In the genomic region with DNA sequence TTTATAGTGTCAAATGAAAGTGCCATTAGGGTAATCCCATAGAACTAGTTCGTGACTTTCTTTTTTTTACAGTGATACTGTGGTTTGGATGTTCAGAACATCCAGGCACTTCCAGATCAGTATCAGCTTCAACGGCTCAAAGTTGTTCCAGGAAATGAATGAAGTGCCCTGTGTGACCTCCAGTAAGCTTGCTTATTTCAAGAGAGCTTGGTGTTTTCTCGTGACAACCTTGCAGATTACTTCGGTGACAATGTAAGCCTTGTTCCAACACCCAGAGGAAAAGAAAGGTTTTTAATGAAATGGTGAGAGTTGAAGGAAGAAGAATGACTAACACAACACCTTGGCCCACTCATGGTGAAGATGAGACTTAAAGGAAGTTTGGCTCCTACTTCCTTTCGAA, we compare ENCODE assay signal across 29 cellular contexts. TPM values are rescaled to one million over a fixed set of nuclear protein-coding genes. Genes with fewer than 3 reads are reported as not detected.
"Had no signal": no experiment of that assay in that cellular context is flagged by ENCODE, and none has a peak within 500 bp of the region (broad histone marks: within the 10 kb centered on the region; RNA-seq: fewer than 3 reads in every experiment).

No MANE protein-coding gene starts in this region.

- H3K27ac Mint-ChIP-seq: activated CD4-positive, alpha-beta T cell treated with anti-CD3 and anti-CD28 coated beads, Interleukin-2, amount 10 ng/mL, durations not matched to agents 7 days and 5 days; activated CD8-positive, alpha-beta T cell treated with anti-CD3 and anti-CD28 coated beads for 36 hours; activated naive CD8-positive, alpha-beta T cell; immature natural killer cell; naive thymus-derived CD4-positive, alpha-beta T cell; T-helper 17 cell; WTC11 had no signal

- H3K36me3 Mint-ChIP-seq: activated naive CD8-positive, alpha-beta T cell; immature natural killer cell; naive thymus-derived CD4-positive, alpha-beta T cell; WTC11 had no signal

- H3K4me3 Mint-ChIP-seq: activated CD4-positive, alpha-beta T cell treated with anti-CD3 and anti-CD28 coated beads, Interleukin-2, amount 10 ng/mL, durations not matched to agents 7 days and 5 days; activated CD8-positive, alpha-beta T cell treated with anti-CD3 and anti-CD28 coated beads for 36 hours; activated naive CD8-positive, alpha-beta T cell; immature natural killer cell; naive thymus-derived CD4-positive, alpha-beta T cell; neural crest cell; T-helper 17 cell; WTC11 had no signal

- H3K4me1 Mint-ChIP-seq: activated CD4-positive, alpha-beta T cell treated with anti-CD3 and anti-CD28 coated beads, Interleukin-2, amount 10 ng/mL, durations not matched to agents 7 days and 5 days; immature natural killer cell; T-helper 17 cell had no signal

- H3K27me3 ChIP-seq: cardiac muscle cell, dorsolateral prefrontal cortex, gastroesophageal sphincter, pancreas, sigmoid colon, suprapubic skin, tibial artery had no signal

- DNase-seq: activated CD4-positive, alpha-beta T cell treated with anti-CD3 and anti-CD28 coated beads for 1 hour; activated CD4-positive, alpha-beta T cell treated with anti-CD3 and anti-CD28 coated beads, Interleukin-2, amount 10 ng/mL, durations not matched to agents 7 days and 5 days; activated CD8-positive, alpha-beta T cell treated with anti-CD3 and anti-CD28 coated beads for 36 hours; activated naive CD4-positive, alpha-beta T cell; activated T-cell treated with anti-CD3 and anti-CD28 coated beads, Interleukin-2, amount 50 U/mL, for 48 hours; anterior cingulate cortex; dorsolateral prefrontal cortex; effector memory CD4-positive, alpha-beta T cell; erythroblast; head of caudate nucleus; hypothalamus; immature natural killer cell; midbrain; naive thymus-derived CD4-positive, alpha-beta T cell; nucleus accumbens; pancreas; sigmoid colon; small intestine; stimulated activated naive CD4-positive, alpha-beta T cell; T-helper 17 cell; tibial artery had no signal

- H3K27ac ChIP-seq: cardiac muscle cell, coronary artery, dorsolateral prefrontal cortex, gastroesophageal sphincter, pancreas, psoas muscle, sigmoid colon, suprapubic skin, tibial artery had no signal

- H3K27me3 Mint-ChIP-seq: activated CD4-positive, alpha-beta T cell treated with anti-CD3 and anti-CD28 coated beads, Interleukin-2, amount 10 ng/mL, durations not matched to agents 7 days and 5 days; activated naive CD8-positive, alpha-beta T cell; T-helper 17 cell had no signal

- H3K4me1 ChIP-seq: sigmoid colon, suprapubic skin, tibial artery had no signal

- H3K36me3 ChIP-seq: cardiac muscle cell, gastroesophageal sphincter, pancreas, sigmoid colon, suprapubic skin, tibial artery had no signal

- H3K9me3 ChIP-seq: gastroesophageal sphincter, pancreas, psoas muscle, sigmoid colon, suprapubic skin, tibial artery had no signal

- H3K9me3 Mint-ChIP-seq: activated CD4-positive, alpha-beta T cell treated with anti-CD3 and anti-CD28 coated beads, Interleukin-2, amount 10 ng/mL, durations not matched to agents 7 days and 5 days; activated CD8-positive, alpha-beta T cell treated with anti-CD3 and anti-CD28 coated beads for 36 hours; neural crest cell; WTC11 had no signal

- H3K4me3 ChIP-seq: cardiac muscle cell, coronary artery, dorsolateral prefrontal cortex, gastroesophageal sphincter, pancreas, sigmoid colon, suprapubic skin, tibial artery had no signal

- ATAC-seq: activated CD8-positive, alpha-beta T cell treated with anti-CD3 and anti-CD28 coated beads for 36 hours; gastroesophageal sphincter; naive thymus-derived CD4-positive, alpha-beta T cell; psoas muscle; T-helper 17 cell; WTC11 had no signal

RNA-seq across cellular contexts. Expression of gene KCNJ16, which starts 15.9 kb away (rescaled TPM):
- total RNA-seq: activated CD4-positive, alpha-beta T cell treated with anti-CD3 and anti-CD28 coated beads, Interleukin-2, amount 10 ng/mL, durations not matched to agents 7 days and 5 days; activated CD8-positive, alpha-beta T cell treated with anti-CD3 and anti-CD28 coated beads for 36 hours; cardiac muscle cell; naive thymus-derived CD4-positive, alpha-beta T cell; psoas muscle; suprapubic skin; T-helper 17 cell; WTC11 had no signal
- polyA plus RNA-seq: cardiac muscle cell; immature natural killer cell; naive thymus-derived CD4-positive, alpha-beta T cell had no signal
